7 cellular contexts compared by ENCODE assay signal in the genomic region with DNA sequence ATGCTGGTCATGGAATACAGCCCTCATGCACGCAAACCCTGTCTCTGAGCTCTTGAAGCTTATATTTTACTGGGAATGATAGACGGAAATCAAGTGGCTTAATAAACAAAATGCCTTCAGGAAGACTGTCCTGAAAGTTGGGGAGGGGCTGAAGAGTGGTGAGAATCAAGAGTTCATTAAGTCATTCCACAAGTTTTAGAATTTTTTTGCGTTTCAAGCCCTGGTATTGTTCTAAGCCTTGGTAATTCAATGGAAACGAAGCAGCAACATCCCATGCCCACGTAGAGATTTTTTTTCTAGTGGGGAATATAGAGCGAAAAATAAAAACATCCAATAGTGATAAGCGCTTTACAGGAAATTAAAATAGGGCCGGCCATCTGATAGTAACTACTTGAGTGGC. TPM values are rescaled to one million over a fixed set of nuclear protein-coding genes. Genes with fewer than 3 reads are reported as not detected.
DNase-seq lines count a peak whose midpoint lies in the region; ATAC-seq and TF ChIP-seq lines count a peak whose summit lies in the region.

No MANE protein-coding gene starts in this region.

- peak overlapping the region; percentile 98 to 99 for H3K27ac Mint-ChIP-seq in activated naive CD4-positive, alpha-beta T cell treated with anti-CD3 and anti-CD28 coated beads, Interleukin-2, amount 50 U/mL, for 72 hours

- no peaks in the 10 kb centered on the region for H3K27me3 ChIP-seq in HL-60 (ENCODE audit: insufficient read depth, poor library complexity, severe bottlenecking)
- no peaks in the 10 kb centered on the region for H3K27me3 ChIP-seq in iPS-20b (ENCODE audit: insufficient read depth, low read length)
- H3K27me3 ChIP-seq in stomach smooth muscle (ENCODE audit: control insufficient read depth in 1 of 2, insufficient read depth in 2 of 2, low read length in 2 of 2), result no peaks in the 10 kb centered on the region

- H3K36me3 ChIP-seq in iPS-20b (ENCODE audit: insufficient read depth, low read depth, low read length) (peaks cover 24% of the 10 kb centered on the region), stomach smooth muscle (ENCODE audit: control insufficient read depth in 2 of 2, insufficient read depth in 2 of 2, low read length in 2 of 2) (peaks cover 4 to 9% of the 10 kb centered on the region in 2 donors)

- H3K9me3 ChIP-seq in iPS-20b (ENCODE audit: insufficient read depth, low read depth, low read length) (no peaks in the 10 kb centered on the region), stomach smooth muscle (ENCODE audit: control insufficient read depth in 2 of 2, low read length in 2 of 2) (no peaks in the 10 kb centered on the region)

- H3K4me1 ChIP-seq in iPS-20b (ENCODE audit: insufficient read depth, low read length) (peaks cover 7% of the 10 kb centered on the region; the same call in 1 of the 2 replicates), stomach smooth muscle (ENCODE audit: control insufficient read depth, insufficient read depth, low read length) (peaks cover 11% of the 10 kb centered on the region)

- peak overlapping the region; percentile 98 for H3K9ac ChIP-seq in iPS-20b (ENCODE audit: low read depth, low read length)
- H3K9ac ChIP-seq in stomach smooth muscle (ENCODE audit: low read length in 2 of 2), result peak overlapping the region; percentile 77 to 100

- no peak for DNase-seq in HL-60 (ENCODE audit: low read depth in 1 of 2, low spot score in 1 of 2)
- DNase-seq in activated naive CD4-positive, alpha-beta T cell treated with anti-CD3 and anti-CD28 coated beads, Interleukin-2, amount 50 U/mL, for 72 hours (ENCODE audit: low spot score in 2 of 2), result no peak
- no peak for DNase-seq in NCI-H187 (lab: John Stamatoyannopoulos, UW)

- H3K4me3 ChIP-seq in HL-60 (replicated peaks; ENCODE audit: insufficient read depth, low read length) (peak overlapping the region; percentile 72), iPS-20b (ENCODE audit: low read length) (peak overlapping the region; percentile 93), stomach smooth muscle (ENCODE audit: low read length in 2 of 2) (peak overlapping the region; percentile 72 to 99)

- H3K27ac ChIP-seq in HL-60 (replicated peaks) (peak overlapping the region; percentile 96), iPS-20b (ENCODE audit: low read length) (peak overlapping the region; percentile 70), stomach smooth muscle (ENCODE audit: low read length) (peak overlapping the region; percentile 99)

- H3K36me3 Mint-ChIP-seq in activated naive CD4-positive, alpha-beta T cell treated with anti-CD3 and anti-CD28 coated beads, Interleukin-2, amount 50 U/mL, for 72 hours, result peaks cover 32 to 35% of the 10 kb centered on the region in 2 donors

- no peak for ATAC-seq in activated naive CD4-positive, alpha-beta T cell treated with anti-CD3 and anti-CD28 coated beads, Interleukin-2, amount 50 U/mL, for 72 hours
- ATAC-seq in GM21825 (IDR thresholded peaks at IDR 0.05; ENCODE audit: unreplicated experiment) (no peak), HG03460 (IDR thresholded peaks at IDR 0.05; ENCODE audit: unreplicated experiment) (no peak)

- no peaks in the 10 kb centered on the region for H3K9me3 Mint-ChIP-seq in activated naive CD4-positive, alpha-beta T cell treated with anti-CD3 and anti-CD28 coated beads, Interleukin-2, amount 50 U/mL, for 72 hours

- no peak for TF ChIP-seq CTCF in HL-60 (IDR thresholded peaks at IDR 0.05; ENCODE audit: insufficient read depth, low read length)

RNA-seq across cellular contexts. Expression of gene PFAS, which starts 0.5 kb away (rescaled TPM):
- 100 to 1,000 TPM in 1 of 2 donors, 10 to 100 TPM in 1; 47.0 to 147 TPM for total RNA-seq in activated naive CD4-positive, alpha-beta T cell treated with anti-CD3 and anti-CD28 coated beads, Interleukin-2, amount 50 U/mL, for 72 hours

RNA-seq across cellular contexts. Expression of gene CTC1, which starts 1.8 kb away (rescaled TPM):
- total RNA-seq in activated naive CD4-positive, alpha-beta T cell treated with anti-CD3 and anti-CD28 coated beads, Interleukin-2, amount 50 U/mL, for 72 hours, result 100 to 1,000 TPM in 1 of 2 donors, 10 to 100 TPM in 1; 57.6 to 107 TPM

RNA-seq across cellular contexts. Expression of gene RANGRF, which starts 38.8 kb away (rescaled TPM):
- 10 to 100 TPM; 39.7 to 80.9 TPM for total RNA-seq in activated naive CD4-positive, alpha-beta T cell treated with anti-CD3 and anti-CD28 coated beads, Interleukin-2, amount 50 U/mL, for 72 hours

RNA-seq across cellular contexts. Expression of gene AURKB, which starts 39.2 kb away (rescaled TPM):
- 100 to 1,000 TPM; 169 to 319 TPM for total RNA-seq in activated naive CD4-positive, alpha-beta T cell treated with anti-CD3 and anti-CD28 coated beads, Interleukin-2, amount 50 U/mL, for 72 hours

RNA-seq across cellular contexts. Expression of gene SLC25A35, which starts 45.6 kb away (rescaled TPM):
- 10 to 100 TPM in 1 of 2 donors, 1 to 10 TPM in 1; 3.3 to 19.2 TPM for total RNA-seq in activated naive CD4-positive, alpha-beta T cell treated with anti-CD3 and anti-CD28 coated beads, Interleukin-2, amount 50 U/mL, for 72 hours
